ENCODE assay signal across 10 cellular contexts in the genomic region with DNA sequence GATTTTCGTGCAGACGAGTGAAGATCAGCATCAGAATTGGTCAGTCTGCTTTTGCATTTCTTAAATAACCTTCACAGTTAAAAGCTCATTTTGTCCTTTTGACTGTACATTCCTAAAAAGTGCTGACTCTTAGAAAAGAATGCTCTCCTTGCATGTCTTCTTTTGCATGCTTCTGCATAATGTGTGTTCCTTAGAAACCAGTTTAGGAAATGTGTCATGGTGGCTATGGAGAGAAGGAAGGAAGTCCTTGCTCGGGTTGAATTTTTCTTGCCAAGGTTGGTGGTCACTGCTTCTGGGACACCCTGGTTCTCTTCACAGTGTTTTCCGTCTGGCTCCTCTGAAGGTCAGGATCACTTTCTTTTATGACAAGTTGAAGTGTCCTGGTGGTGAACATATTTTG. TPM values are rescaled to one million over a fixed set of nuclear protein-coding genes. Genes with fewer than 3 reads are reported as not detected.
DNase-seq lines count a peak whose midpoint lies in the region; ATAC-seq and TF ChIP-seq lines count a peak whose summit lies in the region.
"Had no signal": no experiment of that assay in that cellular context is flagged by ENCODE, and none has a peak within 500 bp of the region (broad histone marks: within the 10 kb centered on the region; RNA-seq: fewer than 3 reads in every experiment).

No MANE protein-coding gene starts in this region.

- ATAC-seq in esophagus mucosa: peak; percentile 39
- ATAC-seq in activated naive CD8-positive, alpha-beta T cell treated with anti-CD3 and anti-CD28 coated beads, Interleukin-2, amount 50 U/mL, for 24 hours: no peak

- H3K4me3 Mint-ChIP-seq in activated naive CD8-positive, alpha-beta T cell treated with anti-CD3 and anti-CD28 coated beads, Interleukin-2, amount 50 U/mL, for 24 hours: no peak overlapping the region

- no peak overlapping the region for H3K4me3 ChIP-seq in Peyer's patch
- H3K4me3 ChIP-seq in mesodermal cell (ENCODE audit: extremely low read depth, insufficient read depth, low read length, poor library complexity, severe bottlenecking): no peak overlapping the region
- H3K4me3 ChIP-seq in thymus (ENCODE audit: low read length): no peak overlapping the region

- WGBS in mesodermal cell (ENCODE audit: insufficient coverage in 2 of 2), 2 experiments: 74 to 87% methylated on average over 3 of the region's 4 CpGs
- 78% methylated on average over 4 of the region's 4 CpGs for WGBS in thymus

- no peak for TF ChIP-seq CTCF in Peyer's patch (IDR thresholded peaks at IDR 0.05)

- H3K4me1 Mint-ChIP-seq in activated naive CD8-positive, alpha-beta T cell treated with anti-CD3 and anti-CD28 coated beads, Interleukin-2, amount 50 U/mL, for 24 hours: peaks cover 54% of the 10 kb centered on the region

- no peak overlapping the region for H3K27ac Mint-ChIP-seq in activated naive CD8-positive, alpha-beta T cell treated with anti-CD3 and anti-CD28 coated beads, Interleukin-2, amount 50 U/mL, for 24 hours

- H3K27me3 Mint-ChIP-seq in activated naive CD8-positive, alpha-beta T cell treated with anti-CD3 and anti-CD28 coated beads, Interleukin-2, amount 50 U/mL, for 24 hours: no peaks in the 10 kb centered on the region

- no peak for DNase-seq in Peyer's patch
- no peak for DNase-seq in DMS53 treated with DMSO at 0.1 percent for 48 hours (lab: John Stamatoyannopoulos, UW; ENCODE audit: unreplicated experiment)
- DNase-seq in SKM-1 treated with dmso at 0.1 percent for 144 hours (lab: John Stamatoyannopoulos, UW; ENCODE audit: unreplicated experiment): no peak
- no peak for DNase-seq in stimulated activated CD4-positive, alpha-beta T cell treated with anti-CD3 and anti-CD28 coated beads, Interleukin-4, amount 100 ng/mL, for 1 hour
- DNase-seq in activated naive CD8-positive, alpha-beta T cell treated with anti-CD3 and anti-CD28 coated beads, Interleukin-2, amount 50 U/mL, for 24 hours: no peak
- DNase-seq: mesendoderm, NCI-H2171 treated with DMSO at 0.1 percent for 48 hours had no signal

- H3K9me3 ChIP-seq in Peyer's patch (no peaks in the 10 kb centered on the region), mesodermal cell (ENCODE audit: control insufficient read depth, low read length) (no peaks in the 10 kb centered on the region), thymus (ENCODE audit: control insufficient read depth) (no peaks in the 10 kb centered on the region)

- no peak for TF ChIP-seq POLR2A in Peyer's patch (IDR thresholded peaks at IDR 0.05)

- peak overlapping the region in 3 of 4 donors; percentile 12 to 72 (median 32) for H3K27ac ChIP-seq in Peyer's patch
- peak overlapping the region; percentile 6 for H3K27ac ChIP-seq in mesodermal cell (ENCODE audit: low read depth, low read length, severe bottlenecking)
- H3K27ac ChIP-seq in thymus (ENCODE audit: low read depth): peak overlapping the region; percentile 65

- no peaks in the 10 kb centered on the region for H3K9me3 Mint-ChIP-seq in activated naive CD8-positive, alpha-beta T cell treated with anti-CD3 and anti-CD28 coated beads, Interleukin-2, amount 50 U/mL, for 24 hours

- H3K4me1 ChIP-seq in Peyer's patch (peaks cover 0 to 53% (median 0%) of the 10 kb centered on the region in 4 donors), mesodermal cell (ENCODE audit: control insufficient read depth, insufficient read depth, low read length, poor library complexity, severe bottlenecking) (peaks cover 7% of the 10 kb centered on the region), thymus (ENCODE audit: control insufficient read depth, insufficient read depth, low read length) (peaks cover 39% of the 10 kb centered on the region)

- H3K36me3 ChIP-seq in Peyer's patch: no peaks in the 10 kb centered on the region
- peaks cover 57% of the 10 kb centered on the region for H3K36me3 ChIP-seq in mesodermal cell (ENCODE audit: control insufficient read depth, insufficient read depth, low read length)
- H3K36me3 ChIP-seq in thymus (ENCODE audit: control insufficient read depth, insufficient read depth): peaks cover 11% of the 10 kb centered on the region

- H3K27me3 ChIP-seq in Peyer's patch: no peaks in the 10 kb centered on the region
- no peaks in the 10 kb centered on the region for H3K27me3 ChIP-seq in thymus (ENCODE audit: control insufficient read depth, insufficient read depth)

- no peaks in the 10 kb centered on the region for H3K36me3 Mint-ChIP-seq in activated naive CD8-positive, alpha-beta T cell treated with anti-CD3 and anti-CD28 coated beads, Interleukin-2, amount 50 U/mL, for 24 hours (ENCODE audit: low read depth)

RNA-seq across cellular contexts. Expression of a gene that starts 6.8 kb away (rescaled TPM):
- total RNA-seq in Peyer's patch (100 to 1,000 TPM; 103 to 383 (median 136) TPM), esophagus mucosa (34.9 TPM)
- polyA plus RNA-seq in mesodermal cell (2013, experiment 1 of 2): 92.0 TPM
- 76.9 TPM for polyA plus RNA-seq in mesodermal cell (2013, experiment 2 of 2)
- polyA plus RNA-seq in thymus: 57.2 TPM

RNA-seq across cellular contexts. Expression of a gene that starts 21.8 kb away (rescaled TPM):
- total RNA-seq in Peyer's patch (10 to 100 TPM; 50.6 to 72.6 (median 57.2) TPM), esophagus mucosa (56.6 TPM)
- 83.5 TPM for polyA plus RNA-seq in mesodermal cell (2013, experiment 1 of 2)
- 70.4 TPM for polyA plus RNA-seq in mesodermal cell (2013, experiment 2 of 2)
- 35.7 TPM for polyA plus RNA-seq in thymus

Comparison
In these comparisons a context has a peak if more than half of its experiments do, and no peak if none do; other contexts are left out.
1. H3K27ac ChIP-seq: peak in every context shown above with its lines; median percentile 65 in thymus; 32 in Peyer's patch; 6 in mesodermal cell.